ENCODE assay signal across 8 cellular contexts in the genomic region with DNA sequence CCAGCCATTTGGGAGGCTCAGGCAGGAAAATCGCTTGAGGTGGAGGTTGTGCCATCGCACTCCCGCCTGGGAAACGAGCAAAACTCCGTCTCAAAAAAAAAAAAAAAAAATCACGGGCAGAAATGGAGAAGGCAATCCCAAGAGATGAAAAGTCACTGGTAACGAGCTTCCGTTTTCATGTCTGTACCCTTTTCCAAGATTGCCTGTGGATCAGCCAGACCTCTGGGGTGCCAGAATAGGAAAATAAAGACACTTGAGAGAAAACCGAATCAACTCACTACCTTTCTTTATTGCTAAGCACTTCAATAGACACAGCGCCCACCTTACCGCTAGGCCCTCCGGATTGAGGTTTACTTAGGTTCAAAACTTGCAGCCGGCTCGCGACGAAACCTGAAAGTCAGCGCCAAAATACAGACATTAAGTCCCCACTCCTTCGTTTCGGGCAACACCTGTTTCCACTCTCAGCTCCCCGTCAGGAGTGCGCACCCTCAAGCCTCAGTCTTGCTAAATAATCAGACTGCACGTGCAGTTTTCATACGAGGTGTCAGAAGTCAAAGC. TPM values are rescaled to one million over a fixed set of nuclear protein-coding genes. Genes with fewer than 3 reads are reported as not detected.
DNase-seq lines count a peak whose midpoint lies in the region; ATAC-seq, FAIRE-seq and TF ChIP-seq lines count a peak whose summit lies in the region.

No MANE protein-coding gene starts in this region.

- CTCF ChIA-PET in HepG2 (lab: Yijun Ruan, JAX; ENCODE audit: low intra/inter-chr PET ratio, low total read pairs) = no interaction called here

- no peaks in the 10 kb centered on the region for H3K9me3 Mint-ChIP-seq in activated naive CD8-positive, alpha-beta T cell treated with anti-CD3 and anti-CD28 coated beads, Interleukin-2, amount 10 ng/mL, durations not matched to agents 7 days and 5 days

- no peak for TF ChIP-seq POLR2A in HepG2 (IDR thresholded peaks at IDR 0.05; ENCODE audit: insufficient read depth in 1 of 2, low read depth in 2 of 2, low read length in 2 of 2)

- peak overlapping the region; percentile 91 for H3K4me3 Mint-ChIP-seq in activated naive CD8-positive, alpha-beta T cell treated with anti-CD3 and anti-CD28 coated beads, Interleukin-2, amount 10 ng/mL, durations not matched to agents 7 days and 5 days

- peaks cover 75% of the 10 kb centered on the region for H4K20me1 ChIP-seq in HepG2 (ENCODE audit: insufficient read depth, low read length)

- H3K27ac ChIP-seq in heart right ventricle = peak overlapping the region in 9 of 10 donors; percentile 64 to 89 (median 86)
- H3K27ac ChIP-seq in HepG2 (ENCODE audit: extremely low read length, insufficient read depth, low read length) = peak overlapping the region; percentile 85
- H3K27ac ChIP-seq in thymus (ENCODE audit: low read depth) = peak overlapping the region; percentile 92

- H3K4me3 ChIP-seq in heart right ventricle = peak overlapping the region; percentile 53 to 92 (median 78)
- peak overlapping the region; percentile 88 to 99 (median 98) for H3K4me3 ChIP-seq in HepG2 (replicated peaks in 1 of 3; ENCODE audit: insufficient read depth in 1 of 3, low read depth in 2 of 3, low read length in 3 of 3)
- H3K4me3 ChIP-seq in thymus (ENCODE audit: low read length) = peak overlapping the region; percentile 82

- POLR2A ChIA-PET in activated naive CD8-positive, alpha-beta T cell treated with anti-CD3 and anti-CD28 coated beads, Interleukin-2, amount 10 ng/mL, durations not matched to agents 7 days and 5 days (lab: Charles Lee) = interaction anchor here (0.6 to 3.8 kb wide), 53 partner anchors 9 to 774 kb away, joined by 3 to 32 read pairs (median 5); partner anchors contain the start of genes BRICD5, CCNF, ECI1 and GFER
- POLR2A ChIA-PET in HepG2 (lab: Yijun Ruan, JAX) = interaction anchor here (0.8 to 6.6 kb wide), 45 partner anchors 8 to 597 kb away, joined by 3 to 79 read pairs (median 10); partner anchors contain the start of genes BRICD5, ECI1, FAHD1 and MAPK8IP3

- no peak for TF ChIP-seq RAD21 in HepG2 (CRISPR knock-in tag; IDR thresholded peaks at IDR 0.05)

- peaks cover 62% of the 10 kb centered on the region for H3K79me2 ChIP-seq in HepG2 (ENCODE audit: insufficient read depth, low read length)

- peak overlapping the region; percentile 97 for H3K4me2 ChIP-seq in HepG2 (ENCODE audit: low read depth, low read length)

- DNase-seq in heart right ventricle (no peak), Right ventricle myocardium inferior (ENCODE audit: missing footprints) (no peak), HepG2 (ENCODE audit: low spot score) (no peak), UCSD-AML1 (lab: John Stamatoyannopoulos, UW; ENCODE audit: unreplicated experiment) (no peak)
- DNase-seq in activated naive CD8-positive, alpha-beta T cell treated with anti-CD3 and anti-CD28 coated beads, Interleukin-2, amount 10 ng/mL, durations not matched to agents 7 days and 5 days = no peak

- H3K4me1 ChIP-seq in heart right ventricle (peaks cover 35 to 89% (median 79%) of the 10 kb centered on the region in 9 donors), HepG2 (ENCODE audit: insufficient read depth, low read length) (peaks cover 74% of the 10 kb centered on the region), thymus (ENCODE audit: control insufficient read depth, insufficient read depth, low read length) (peaks cover 29% of the 10 kb centered on the region)

- no peak for FAIRE-seq in HepG2 (lab: Jason Lieb, UNC)

- WGBS in heart right ventricle, 2 donors = 2 to 6% methylated on average over 23 of the region's 23 CpGs
- WGBS in HepG2 (ENCODE audit: low lambda C conversion rate) = 1% methylated on average over 23 of the region's 23 CpGs
- 4% methylated on average over 23 of the region's 23 CpGs for WGBS in thymus

- in situ Hi-C loops in HepG2 (cut with HindIII; ENCODE audit: extremely low pct_ligation_motif_present, low pct_unique_long_range_greater_than_20kb) = no loop called here

- intact Hi-C loops in heart right ventricle (cut with DNase I) = loop anchor here in 5 of 10 donors (5.0 to 10.0 kb wide), 4 partner anchors 53 to 350 kb away; partner anchors contain the start of genes ECI1 (in 2 of the 5) and MLST8 (in 1 of the 5)
- intact Hi-C loops in Right ventricle myocardium inferior (cut with DNase I) = loop anchor here (5.0 kb wide), 2 partner anchors 53 to 98 kb away; partner anchors contain the start of genes ECI1 and MLST8
- intact Hi-C loops in HepG2 (cut with micrococcal nuclease; ENCODE audit: unreplicated experiment) = loop anchor here (1.0 kb wide), 1 partner anchor 321 kb away; the partner anchor contains the start of gene TBC1D24

- TSS peak; percentile 89 for BruUV-seq in HepG2 (replicated peaks; lab: Mats Ljungman, UMichigan)

- no peak for ATAC-seq in heart right ventricle
- ATAC-seq in Right ventricle myocardium inferior = no peak
- no peak for ATAC-seq in activated naive CD8-positive, alpha-beta T cell treated with anti-CD3 and anti-CD28 coated beads, Interleukin-2, amount 10 ng/mL, durations not matched to agents 7 days and 5 days (ENCODE audit: low read depth)
- no peak for ATAC-seq in HepG2
- no peak for ATAC-seq in GM19395 (IDR thresholded peaks at IDR 0.05; ENCODE audit: unreplicated experiment)
- no peak for ATAC-seq in HG03457 (IDR thresholded peaks at IDR 0.05; ENCODE audit: unreplicated experiment)

- H3K27me3 Mint-ChIP-seq in activated naive CD8-positive, alpha-beta T cell treated with anti-CD3 and anti-CD28 coated beads, Interleukin-2, amount 10 ng/mL, durations not matched to agents 7 days and 5 days = no peaks in the 10 kb centered on the region

- H3K4me1 Mint-ChIP-seq in activated naive CD8-positive, alpha-beta T cell treated with anti-CD3 and anti-CD28 coated beads, Interleukin-2, amount 10 ng/mL, durations not matched to agents 7 days and 5 days = peaks cover 27% of the 10 kb centered on the region

- H3K27me3 ChIP-seq in heart right ventricle = peaks cover 0 to 5% (median 0%) of the 10 kb centered on the region in 7 donors
- H3K27me3 ChIP-seq in HepG2 (ENCODE audit: control insufficient read depth in 1 of 2, insufficient read depth in 2 of 2, low read length in 2 of 2) = no peaks in the 10 kb centered on the region; a peak in 1 of 5 replicates
- H3K27me3 ChIP-seq in thymus (ENCODE audit: control insufficient read depth, insufficient read depth) = peaks cover 2% of the 10 kb centered on the region

- no peak overlapping the region for H2AFZ ChIP-seq in HepG2 (ENCODE audit: low read length)

- TF ChIP-seq CTCF in heart right ventricle (IDR thresholded peaks at IDR 0.05) = no peak
- no peak for TF ChIP-seq CTCF in HepG2 (CRISPR knock-in tag; IDR thresholded peaks at IDR 0.05)

- TF ChIP-seq EP300 in HepG2 (IDR thresholded peaks at IDR 0.05; ENCODE audit: low read depth in 2 of 2, low read length in 2 of 2) (no peak), HepG2 (CRISPR knock-in tag; IDR thresholded peaks at IDR 0.05; ENCODE audit: borderline replicate concordance) (no peak)

- peaks cover 0 to 29% (median 2%) of the 10 kb centered on the region in 9 donors for H3K36me3 ChIP-seq in heart right ventricle
- H3K36me3 ChIP-seq in HepG2 (replicated peaks in 1 of 2; ENCODE audit: control insufficient read depth in 1 of 2, insufficient read depth in 2 of 2, low read length in 2 of 2) = peaks cover 0 to 11% of the 10 kb centered on the region in 2 experiments; a peak in 4 of 5 replicates
- H3K36me3 ChIP-seq in thymus (ENCODE audit: control insufficient read depth, insufficient read depth) = peaks cover 24% of the 10 kb centered on the region

- peaks cover 11% of the 10 kb centered on the region for H3K36me3 Mint-ChIP-seq in activated naive CD8-positive, alpha-beta T cell treated with anti-CD3 and anti-CD28 coated beads, Interleukin-2, amount 10 ng/mL, durations not matched to agents 7 days and 5 days

- H3K9ac ChIP-seq in HepG2 (ENCODE audit: insufficient read depth, low read depth, low read length) = peak overlapping the region; percentile 99

- H3K9me3 ChIP-seq in heart right ventricle = no peaks in the 10 kb centered on the region
- H3K9me3 ChIP-seq in HepG2 (ENCODE audit: low read length) = no peaks in the 10 kb centered on the region
- no peaks in the 10 kb centered on the region for H3K9me3 ChIP-seq in thymus (ENCODE audit: control insufficient read depth)

- H3K27ac Mint-ChIP-seq in activated naive CD8-positive, alpha-beta T cell treated with anti-CD3 and anti-CD28 coated beads, Interleukin-2, amount 10 ng/mL, durations not matched to agents 7 days and 5 days = peak overlapping the region; percentile 74

RNA-seq across cellular contexts. Expression of gene TRAF7, which starts 1.0 kb away (rescaled TPM):
- 10 to 100 TPM; 16.9 to 44.9 (median 23.8) TPM for total RNA-seq in heart right ventricle
- 10 to 100 TPM; 14.6 to 28.2 TPM for polyA plus RNA-seq in heart right ventricle
- 27.3 TPM for total RNA-seq in Right ventricle myocardium inferior
- 10 to 100 TPM; 50.2 to 51.8 TPM for total RNA-seq in activated naive CD8-positive, alpha-beta T cell treated with anti-CD3 and anti-CD28 coated beads, Interleukin-2, amount 10 ng/mL, durations not matched to agents 7 days and 5 days
- 40.3 and 47.9 TPM in 2 replicates for total RNA-seq in HepG2 (2016; rRNA removed; fragmentation: Illumina TruSeq; extraction: Trizol)
- 34.6 and 39.0 TPM in 2 replicates for total RNA-seq in HepG2 (2016; cell fraction: cytosol; rRNA removed; fragmentation: Illumina TruSeq; extraction: Trizol; ENCODE audit: low read depth)
- total RNA-seq in HepG2 (2016; cell fraction: insoluble cytoplasmic fraction; rRNA removed; fragmentation: Illumina TruSeq; extraction: Trizol) = 37.7 and 45.9 TPM in 2 replicates
- 86.6 and 88.7 TPM in 2 replicates for total RNA-seq in HepG2 (2016; cell fraction: membrane; rRNA removed; fragmentation: Illumina TruSeq; extraction: Trizol)
- 27.8 and 32.2 TPM in 2 replicates for total RNA-seq in HepG2 (2016; cell fraction: nucleus; rRNA removed; fragmentation: Illumina TruSeq; extraction: Trizol)
- 65.6 and 67.9 TPM in 2 replicates for polyA plus RNA-seq in HepG2 (2011; rRNA removed)
- 42.1 and 56.2 TPM in 2 replicates for polyA plus RNA-seq in HepG2 (2011; cell fraction: cytosol; rRNA removed)
- 119 and 145 TPM in 2 replicates for polyA plus RNA-seq in HepG2 (2011; cell fraction: nucleus; rRNA removed)
- polyA plus RNA-seq in HepG2 (2012) = 36.5 and 51.9 TPM in 2 replicates
- polyA plus RNA-seq in HepG2 (2016; cell fraction: cytosol; fragmentation: Illumina TruSeq; extraction: Trizol; ENCODE audit: low read depth) = 64.8 and 68.7 TPM in 2 replicates
- 43.6 and 56.9 TPM in 2 replicates for polyA plus RNA-seq in HepG2 (2016; cell fraction: insoluble cytoplasmic fraction; fragmentation: Illumina TruSeq; extraction: Trizol; ENCODE audit: low read depth)
- polyA plus RNA-seq in HepG2 (2016; cell fraction: membrane; fragmentation: Illumina TruSeq; extraction: Trizol; ENCODE audit: low read depth) = 91.9 and 99.7 TPM in 2 replicates
- polyA plus RNA-seq in HepG2 (2016; cell fraction: nucleus; fragmentation: Illumina TruSeq; extraction: Trizol; ENCODE audit: insufficient read depth, low read depth) = 74.4 and 76.4 TPM in 2 replicates
- 81.3 and 108 TPM in 2 replicates for polyA minus RNA-seq in HepG2 (2011; rRNA and poly(A)+ RNA removed; ENCODE audit: low replicate concordance)
- polyA minus RNA-seq in HepG2 (2011; cell fraction: cytosol; rRNA and poly(A)+ RNA removed) = 41.1 and 51.4 TPM in 2 replicates
- 18.5 and 21.0 TPM in 2 replicates for polyA minus RNA-seq in HepG2 (2011; cell fraction: nucleus; rRNA and poly(A)+ RNA removed)
- polyA plus RNA-seq in thymus = 23.9 TPM

RNA-seq across cellular contexts. Expression of gene RAB26, which starts 6.2 kb away (rescaled TPM):
- total RNA-seq in heart right ventricle (1 to 10 TPM in 8 of 10 donors, under 1 TPM in 2; 0.74 to 4.3 (median 1.6) TPM), Right ventricle myocardium inferior (0.87 TPM), HepG2 (2016; rRNA removed; fragmentation: Illumina TruSeq; extraction: Trizol) (0.45 and 0.86 TPM in 2 replicates)
- polyA plus RNA-seq in heart right ventricle (1 to 10 TPM in 1 of 2 donors, under 1 TPM in 1; 0.26 to 6.4 TPM), HepG2 (2011; rRNA removed) (3.6 and 3.7 TPM in 2 replicates), thymus (2.6 TPM)
- total RNA-seq in activated naive CD8-positive, alpha-beta T cell treated with anti-CD3 and anti-CD28 coated beads, Interleukin-2, amount 10 ng/mL, durations not matched to agents 7 days and 5 days = under 1 TPM; 0.40 to 0.69 TPM
- total RNA-seq in HepG2 (2016; cell fraction: cytosol; rRNA removed; fragmentation: Illumina TruSeq; extraction: Trizol; ENCODE audit: low read depth) = 1.2 and 1.4 TPM in 2 replicates
- 0.62 and 1.3 TPM in 2 replicates for total RNA-seq in HepG2 (2016; cell fraction: insoluble cytoplasmic fraction; rRNA removed; fragmentation: Illumina TruSeq; extraction: Trizol)
- 0.96 and 1.9 TPM in 2 replicates for total RNA-seq in HepG2 (2016; cell fraction: membrane; rRNA removed; fragmentation: Illumina TruSeq; extraction: Trizol)
- total RNA-seq in HepG2 (2016; cell fraction: nucleus; rRNA removed; fragmentation: Illumina TruSeq; extraction: Trizol) = 1.0 and 1.6 TPM in 2 replicates
- polyA plus RNA-seq in HepG2 (2011; cell fraction: cytosol; rRNA removed) = 2.2 and 3.4 TPM in 2 replicates
- 20.4 and 21.0 TPM in 2 replicates for polyA plus RNA-seq in HepG2 (2011; cell fraction: nucleus; rRNA removed)
- 2.3 and 3.3 TPM in 2 replicates for polyA plus RNA-seq in HepG2 (2012)
- polyA plus RNA-seq in HepG2 (2016; cell fraction: cytosol; fragmentation: Illumina TruSeq; extraction: Trizol; ENCODE audit: low read depth) = 2.1 and 2.3 TPM in 2 replicates
- 0.92 and 1.1 TPM in 2 replicates for polyA plus RNA-seq in HepG2 (2016; cell fraction: insoluble cytoplasmic fraction; fragmentation: Illumina TruSeq; extraction: Trizol; ENCODE audit: low read depth)
- 1.9 and 2.3 TPM in 2 replicates for polyA plus RNA-seq in HepG2 (2016; cell fraction: membrane; fragmentation: Illumina TruSeq; extraction: Trizol; ENCODE audit: low read depth)
- polyA plus RNA-seq in HepG2 (2016; cell fraction: nucleus; fragmentation: Illumina TruSeq; extraction: Trizol; ENCODE audit: insufficient read depth, low read depth) = 3.2 and 3.9 TPM in 2 replicates
- 6.5 and 7.6 TPM in 2 replicates for polyA minus RNA-seq in HepG2 (2011; rRNA and poly(A)+ RNA removed; ENCODE audit: low replicate concordance)
- 0.79 TPM in 1 of 2 replicates, not detected in the other for polyA minus RNA-seq in HepG2 (2011; cell fraction: cytosol; rRNA and poly(A)+ RNA removed)
- 0.90 and 1.2 TPM in 2 replicates for polyA minus RNA-seq in HepG2 (2011; cell fraction: nucleus; rRNA and poly(A)+ RNA removed)

RNA-seq across cellular contexts. Expression of gene PKD1, which starts 18.9 kb away (rescaled TPM):
- 100 to 1,000 TPM in 6 of 10 donors, 10 to 100 TPM in 4; 79.3 to 122 (median 104) TPM for total RNA-seq in heart right ventricle
- 100 to 1,000 TPM in 1 of 2 donors, 10 to 100 TPM in 1; 76.7 to 114 TPM for polyA plus RNA-seq in heart right ventricle
- total RNA-seq in Right ventricle myocardium inferior = 85.8 TPM
- 10 to 100 TPM; 95.5 to 97.3 TPM for total RNA-seq in activated naive CD8-positive, alpha-beta T cell treated with anti-CD3 and anti-CD28 coated beads, Interleukin-2, amount 10 ng/mL, durations not matched to agents 7 days and 5 days
- total RNA-seq in HepG2 (2016; rRNA removed; fragmentation: Illumina TruSeq; extraction: Trizol) = 9.1 and 22.1 TPM in 2 replicates
- total RNA-seq in HepG2 (2016; cell fraction: cytosol; rRNA removed; fragmentation: Illumina TruSeq; extraction: Trizol; ENCODE audit: low read depth) = 14.9 and 15.2 TPM in 2 replicates
- 6.6 and 20.8 TPM in 2 replicates for total RNA-seq in HepG2 (2016; cell fraction: insoluble cytoplasmic fraction; rRNA removed; fragmentation: Illumina TruSeq; extraction: Trizol)
- total RNA-seq in HepG2 (2016; cell fraction: membrane; rRNA removed; fragmentation: Illumina TruSeq; extraction: Trizol) = 10.1 and 11.4 TPM in 2 replicates
- total RNA-seq in HepG2 (2016; cell fraction: nucleus; rRNA removed; fragmentation: Illumina TruSeq; extraction: Trizol) = 26.8 and 33.4 TPM in 2 replicates
- polyA plus RNA-seq in HepG2 (2011; rRNA removed) = 23.0 and 40.7 TPM in 2 replicates
- polyA plus RNA-seq in HepG2 (2011; cell fraction: cytosol; rRNA removed) = 18.3 and 19.9 TPM in 2 replicates
- polyA plus RNA-seq in HepG2 (2011; cell fraction: nucleus; rRNA removed) = 410 and 565 TPM in 2 replicates
- 20.8 and 52.6 TPM in 2 replicates for polyA plus RNA-seq in HepG2 (2012)
- 0.90 and 0.96 TPM in 2 replicates for polyA plus RNA-seq in HepG2 (2016; cell fraction: cytosol; fragmentation: Illumina TruSeq; extraction: Trizol; ENCODE audit: low read depth)
- polyA plus RNA-seq in HepG2 (2016; cell fraction: insoluble cytoplasmic fraction; fragmentation: Illumina TruSeq; extraction: Trizol; ENCODE audit: low read depth) = 6.2 and 8.3 TPM in 2 replicates
- polyA plus RNA-seq in HepG2 (2016; cell fraction: membrane; fragmentation: Illumina TruSeq; extraction: Trizol; ENCODE audit: low read depth) = 1.6 TPM in 2 replicates
- polyA plus RNA-seq in HepG2 (2016; cell fraction: nucleus; fragmentation: Illumina TruSeq; extraction: Trizol; ENCODE audit: insufficient read depth, low read depth) = 86.8 and 102 TPM in 2 replicates
- 24.5 and 75.7 TPM in 2 replicates for polyA minus RNA-seq in HepG2 (2011; rRNA and poly(A)+ RNA removed; ENCODE audit: low replicate concordance)
- polyA minus RNA-seq in HepG2 (2011; cell fraction: cytosol; rRNA and poly(A)+ RNA removed) = 24.3 and 34.5 TPM in 2 replicates
- polyA minus RNA-seq in HepG2 (2011; cell fraction: nucleus; rRNA and poly(A)+ RNA removed) = 72.0 and 84.2 TPM in 2 replicates
- 35.3 TPM for polyA plus RNA-seq in thymus

RNA-seq across cellular contexts. Expression of gene CASKIN1, which starts 41.8 kb away (rescaled TPM):
- total RNA-seq in heart right ventricle (1 to 10 TPM in 5 of 10 donors, under 1 TPM in 5; 0.24 to 6.0 (median 1.1) TPM), Right ventricle myocardium inferior (5.8 TPM), HepG2 (2016; rRNA removed; fragmentation: Illumina TruSeq; extraction: Trizol) (1.2 and 1.4 TPM in 2 replicates)
- polyA plus RNA-seq in heart right ventricle (1 to 10 TPM in 1 of 2 donors, under 1 TPM in 1; 0.33 to 3.4 TPM), HepG2 (2011; rRNA removed) (2.2 and 9.4 TPM in 2 replicates), thymus (0.48 TPM)
- 1 to 10 TPM in 1 of 2 experiments, under 1 TPM in 1; 0.88 to 1.1 TPM for total RNA-seq in activated naive CD8-positive, alpha-beta T cell treated with anti-CD3 and anti-CD28 coated beads, Interleukin-2, amount 10 ng/mL, durations not matched to agents 7 days and 5 days
- total RNA-seq in HepG2 (2016; cell fraction: cytosol; rRNA removed; fragmentation: Illumina TruSeq; extraction: Trizol; ENCODE audit: low read depth) = 0.20 and 2.1 TPM in 2 replicates
- 0.56 and 0.91 TPM in 2 replicates for total RNA-seq in HepG2 (2016; cell fraction: insoluble cytoplasmic fraction; rRNA removed; fragmentation: Illumina TruSeq; extraction: Trizol)
- total RNA-seq in HepG2 (2016; cell fraction: membrane; rRNA removed; fragmentation: Illumina TruSeq; extraction: Trizol) = 0.65 and 0.76 TPM in 2 replicates
- total RNA-seq in HepG2 (2016; cell fraction: nucleus; rRNA removed; fragmentation: Illumina TruSeq; extraction: Trizol) = 0.65 and 1.9 TPM in 2 replicates
- polyA plus RNA-seq in HepG2 (2011; cell fraction: cytosol; rRNA removed) = 0.65 and 1.0 TPM in 2 replicates
- polyA plus RNA-seq in HepG2 (2011; cell fraction: nucleus; rRNA removed) = 13.6 and 21.2 TPM in 2 replicates
- 2.3 and 3.3 TPM in 2 replicates for polyA plus RNA-seq in HepG2 (2012)
- polyA plus RNA-seq in HepG2 (2016; cell fraction: cytosol; fragmentation: Illumina TruSeq; extraction: Trizol; ENCODE audit: low read depth) = 0.10 TPM in 2 replicates
- 0.49 and 0.81 TPM in 2 replicates for polyA plus RNA-seq in HepG2 (2016; cell fraction: insoluble cytoplasmic fraction; fragmentation: Illumina TruSeq; extraction: Trizol; ENCODE audit: low read depth)
- 0.34 and 0.36 TPM in 2 replicates for polyA plus RNA-seq in HepG2 (2016; cell fraction: membrane; fragmentation: Illumina TruSeq; extraction: Trizol; ENCODE audit: low read depth)
- 4.1 and 6.3 TPM in 2 replicates for polyA plus RNA-seq in HepG2 (2016; cell fraction: nucleus; fragmentation: Illumina TruSeq; extraction: Trizol; ENCODE audit: insufficient read depth, low read depth)
- polyA minus RNA-seq in HepG2 (2011; rRNA and poly(A)+ RNA removed; ENCODE audit: low replicate concordance) = 4.0 TPM in 1 of 2 replicates, not detected in the other
- 0.88 and 1.8 TPM in 2 replicates for polyA minus RNA-seq in HepG2 (2011; cell fraction: cytosol; rRNA and poly(A)+ RNA removed)
- polyA minus RNA-seq in HepG2 (2011; cell fraction: nucleus; rRNA and poly(A)+ RNA removed) = 1.5 and 2.7 TPM in 2 replicates

RNA-seq across cellular contexts. Expression of gene MLST8, which starts 50.6 kb away (rescaled TPM):
- total RNA-seq in heart right ventricle (10 to 100 TPM; 19.3 to 28.8 (median 23.6) TPM), Right ventricle myocardium inferior (25.3 TPM), HepG2 (2016; rRNA removed; fragmentation: Illumina TruSeq; extraction: Trizol) (25.2 and 30.8 TPM in 2 replicates)
- polyA plus RNA-seq in heart right ventricle (10 to 100 TPM; 38.8 to 43.1 TPM), HepG2 (2011; rRNA removed) (70.9 and 72.7 TPM in 2 replicates), thymus (34.6 TPM)
- 10 to 100 TPM; 32.1 to 33.1 TPM for total RNA-seq in activated naive CD8-positive, alpha-beta T cell treated with anti-CD3 and anti-CD28 coated beads, Interleukin-2, amount 10 ng/mL, durations not matched to agents 7 days and 5 days
- total RNA-seq in HepG2 (2016; cell fraction: cytosol; rRNA removed; fragmentation: Illumina TruSeq; extraction: Trizol; ENCODE audit: low read depth) = 66.8 and 68.3 TPM in 2 replicates
- total RNA-seq in HepG2 (2016; cell fraction: insoluble cytoplasmic fraction; rRNA removed; fragmentation: Illumina TruSeq; extraction: Trizol) = 24.8 and 34.9 TPM in 2 replicates
- 73.3 and 82.0 TPM in 2 replicates for total RNA-seq in HepG2 (2016; cell fraction: membrane; rRNA removed; fragmentation: Illumina TruSeq; extraction: Trizol)
- 20.0 and 20.9 TPM in 2 replicates for total RNA-seq in HepG2 (2016; cell fraction: nucleus; rRNA removed; fragmentation: Illumina TruSeq; extraction: Trizol)
- 88.3 and 159 TPM in 2 replicates for polyA plus RNA-seq in HepG2 (2011; cell fraction: cytosol; rRNA removed)
- polyA plus RNA-seq in HepG2 (2011; cell fraction: nucleus; rRNA removed) = 109 and 133 TPM in 2 replicates
- 26.5 and 34.3 TPM in 2 replicates for polyA plus RNA-seq in HepG2 (2012)
- 136 and 139 TPM in 2 replicates for polyA plus RNA-seq in HepG2 (2016; cell fraction: cytosol; fragmentation: Illumina TruSeq; extraction: Trizol; ENCODE audit: low read depth)
- polyA plus RNA-seq in HepG2 (2016; cell fraction: insoluble cytoplasmic fraction; fragmentation: Illumina TruSeq; extraction: Trizol; ENCODE audit: low read depth) = 45.5 and 48.4 TPM in 2 replicates
- polyA plus RNA-seq in HepG2 (2016; cell fraction: membrane; fragmentation: Illumina TruSeq; extraction: Trizol; ENCODE audit: low read depth) = 121 and 123 TPM in 2 replicates
- polyA plus RNA-seq in HepG2 (2016; cell fraction: nucleus; fragmentation: Illumina TruSeq; extraction: Trizol; ENCODE audit: insufficient read depth, low read depth) = 52.7 and 57.3 TPM in 2 replicates
- 111 and 121 TPM in 2 replicates for polyA minus RNA-seq in HepG2 (2011; rRNA and poly(A)+ RNA removed; ENCODE audit: low replicate concordance)
- 30.5 and 31.0 TPM in 2 replicates for polyA minus RNA-seq in HepG2 (2011; cell fraction: cytosol; rRNA and poly(A)+ RNA removed)
- 41.5 and 46.5 TPM in 2 replicates for polyA minus RNA-seq in HepG2 (2011; cell fraction: nucleus; rRNA and poly(A)+ RNA removed)
